Comparison of ENCODE assay signal across 9 cellular contexts in genomic region chr6:43268782-43269272, GRCh38. TPM values are rescaled to one million over a fixed set of nuclear protein-coding genes. Genes with fewer than 3 reads are reported as not detected.
DNase-seq lines count a peak whose midpoint lies in the region; ATAC-seq lines count a peak whose summit lies in the region.
"Had no signal": no experiment of that assay in that cellular context is flagged by ENCODE, and none has a peak within 500 bp of the region (broad histone marks: within the 10 kb centered on the region; RNA-seq: fewer than 3 reads in every experiment).

No MANE protein-coding gene starts in this region.

- peaks cover 7% of the 10 kb centered on the region for H3K4me1 Mint-ChIP-seq in activated T-cell treated with anti-CD3 and anti-CD28 coated beads, Interleukin-2, amount 50 U/mL, for 24 hours (ENCODE audit: low read depth)
- H3K4me1 Mint-ChIP-seq in activated naive CD8-positive, alpha-beta T cell treated with anti-CD3 and anti-CD28 coated beads, Interleukin-2, amount 10 ng/mL, durations not matched to agents 7 days and 5 days: peaks cover 5% of the 10 kb centered on the region

- DNase-seq in activated T-cell treated with anti-CD3 and anti-CD28 coated beads, Interleukin-2, amount 50 U/mL, for 24 hours: no peak
- no peak for DNase-seq in activated T-cell treated with anti-CD3 and anti-CD28 coated beads, Interleukin-2, amount 50 U/mL, for 1 hour
- no peak for DNase-seq in activated naive CD8-positive, alpha-beta T cell treated with anti-CD3 and anti-CD28 coated beads, Interleukin-2, amount 10 ng/mL, durations not matched to agents 7 days and 5 days
- DNase-seq in left lobe of liver (ENCODE audit: low spot score) (no peak), substantia nigra (lab: John Stamatoyannopoulos, UW) (no peak), DMS153 treated with DMSO at 0.1 percent for 48 hours (lab: John Stamatoyannopoulos, UW; ENCODE audit: unreplicated experiment) (no peak)
- no peak for DNase-seq in NK-92 treated with Interleukin-12 subunit alpha and Interleukin-12 subunit beta, amount 100 ng/mL, for 24 hours (lab: John Stamatoyannopoulos, UW)
- DNase-seq in stimulated activated CD4-positive, alpha-beta T cell treated with anti-CD3 and anti-CD28 coated beads, Interleukin-4, amount 100 ng/mL, for 1 hour: no peak

- ATAC-seq in activated naive CD8-positive, alpha-beta T cell treated with anti-CD3 and anti-CD28 coated beads, Interleukin-2, amount 10 ng/mL, durations not matched to agents 7 days and 5 days (ENCODE audit: low read depth): no peak
- ATAC-seq in left lobe of liver: peak; percentile 0

- H3K9me3 Mint-ChIP-seq in activated T-cell treated with anti-CD3 and anti-CD28 coated beads, Interleukin-2, amount 50 U/mL, for 24 hours: no peaks in the 10 kb centered on the region
- H3K9me3 Mint-ChIP-seq in activated naive CD8-positive, alpha-beta T cell treated with anti-CD3 and anti-CD28 coated beads, Interleukin-2, amount 10 ng/mL, durations not matched to agents 7 days and 5 days: no peaks in the 10 kb centered on the region

- H3K27me3 Mint-ChIP-seq in activated T-cell treated with anti-CD3 and anti-CD28 coated beads, Interleukin-2, amount 50 U/mL, for 24 hours: peaks cover 25% of the 10 kb centered on the region
- peaks cover 38% of the 10 kb centered on the region for H3K27me3 Mint-ChIP-seq in activated naive CD8-positive, alpha-beta T cell treated with anti-CD3 and anti-CD28 coated beads, Interleukin-2, amount 10 ng/mL, durations not matched to agents 7 days and 5 days

- peak overlapping the region; percentile 29 for H3K4me3 Mint-ChIP-seq in activated T-cell treated with anti-CD3 and anti-CD28 coated beads, Interleukin-2, amount 50 U/mL, for 24 hours
- H3K4me3 Mint-ChIP-seq in activated naive CD8-positive, alpha-beta T cell treated with anti-CD3 and anti-CD28 coated beads, Interleukin-2, amount 10 ng/mL, durations not matched to agents 7 days and 5 days: peak overlapping the region; percentile 66

- no peak overlapping the region for H3K27ac Mint-ChIP-seq in activated T-cell treated with anti-CD3 and anti-CD28 coated beads, Interleukin-2, amount 50 U/mL, for 24 hours
- peak overlapping the region; percentile 23 for H3K27ac Mint-ChIP-seq in activated naive CD8-positive, alpha-beta T cell treated with anti-CD3 and anti-CD28 coated beads, Interleukin-2, amount 10 ng/mL, durations not matched to agents 7 days and 5 days

- peak overlapping the region; percentile 72 for H3K27ac ChIP-seq in substantia nigra (ENCODE audit: low read depth, low read length, poor library complexity, severe bottlenecking)

- POLR2A ChIA-PET in activated naive CD8-positive, alpha-beta T cell treated with anti-CD3 and anti-CD28 coated beads, Interleukin-2, amount 10 ng/mL, durations not matched to agents 7 days and 5 days (lab: Charles Lee): interaction anchor here (1.1 kb wide), 1 partner anchor 340 kb away, joined by 3 read pairs; the partner anchor contains the start of gene CNPY3

- H3K36me3 Mint-ChIP-seq in activated T-cell treated with anti-CD3 and anti-CD28 coated beads, Interleukin-2, amount 50 U/mL, for 24 hours (ENCODE audit: low read depth): no peaks in the 10 kb centered on the region
- no peaks in the 10 kb centered on the region for H3K36me3 Mint-ChIP-seq in activated naive CD8-positive, alpha-beta T cell treated with anti-CD3 and anti-CD28 coated beads, Interleukin-2, amount 10 ng/mL, durations not matched to agents 7 days and 5 days

RNA-seq across cellular contexts. Expression of gene TTBK1, which starts 25.5 kb away (rescaled TPM):
- not detected for total RNA-seq in activated naive CD8-positive, alpha-beta T cell treated with anti-CD3 and anti-CD28 coated beads, Interleukin-2, amount 10 ng/mL, durations not matched to agents 7 days and 5 days
- total RNA-seq in left lobe of liver: 2.0 TPM

RNA-seq across cellular contexts. Expression of gene SLC22A7, which starts 29.2 kb away (rescaled TPM):
- not detected for total RNA-seq in activated naive CD8-positive, alpha-beta T cell treated with anti-CD3 and anti-CD28 coated beads, Interleukin-2, amount 10 ng/mL, durations not matched to agents 7 days and 5 days
- total RNA-seq in left lobe of liver: 269 TPM
- total RNA-seq: osteocyte had no signal

RNA-seq across cellular contexts. Expression of gene DNPH1, which starts 39.5 kb away (rescaled TPM):
- total RNA-seq in activated naive CD8-positive, alpha-beta T cell treated with anti-CD3 and anti-CD28 coated beads, Interleukin-2, amount 10 ng/mL, durations not matched to agents 7 days and 5 days: 10 to 100 TPM; 42.2 to 43.7 TPM
- 80.4 TPM for total RNA-seq in left lobe of liver

RNA-seq across cellular contexts. Expression of gene CRIP3, which starts 39.8 kb away (rescaled TPM):
- total RNA-seq in activated naive CD8-positive, alpha-beta T cell treated with anti-CD3 and anti-CD28 coated beads, Interleukin-2, amount 10 ng/mL, durations not matched to agents 7 days and 5 days: under 1 TPM; 0.47 to 0.62 TPM
- 8.4 TPM for total RNA-seq in left lobe of liver

Comparison
In these comparisons a context has a peak if more than half of its experiments do, and no peak if none do; other contexts are left out.
1. RNA of gene SLC22A7, which starts 29.2 kb away (total RNA-seq): 269 TPM in left lobe of liver (single experiment); not detected in activated naive CD8-positive, alpha-beta T cell treated with anti-CD3 and anti-CD28 coated beads, Interleukin-2, amount 10 ng/mL, durations not matched to agents 7 days and 5 days; every median in the first group is over 100 times any median in the second.